8 cellular contexts compared by ENCODE assay signal in the genomic region with DNA sequence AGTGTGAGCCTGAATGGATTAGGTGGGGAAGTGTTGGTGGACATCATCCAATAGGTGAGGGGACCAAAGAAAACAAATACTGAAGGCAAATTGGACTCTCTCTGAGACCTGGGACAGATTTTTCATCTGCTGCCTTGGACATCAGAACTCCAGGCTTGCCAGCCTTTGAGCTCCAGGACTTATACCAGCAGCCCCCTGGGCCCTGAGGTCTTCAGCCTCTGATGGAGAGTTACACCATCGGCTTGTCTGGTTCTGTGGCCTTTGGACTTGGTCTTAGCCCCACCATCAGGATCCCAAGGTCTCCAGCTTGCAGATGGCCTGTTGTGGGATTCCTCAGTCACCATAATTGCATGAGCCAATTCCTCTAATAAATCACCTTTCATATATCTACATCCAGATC.
"Had no signal": no experiment of that assay in that cellular context is flagged by ENCODE, and none has a peak within 500 bp of the region (broad histone marks: within the 10 kb centered on the region; RNA-seq: fewer than 3 reads in every experiment).

No MANE protein-coding gene starts in this region.

- DNase-seq: IMR-90, KBM-7, KG1 had no signal

- H3K9me3 Mint-ChIP-seq: IgD-negative memory B cell had no signal

- H3K4me2 ChIP-seq: KMS-11 had no signal

- H3K9ac ChIP-seq: KMS-11 had no signal

- H3K27me3 Mint-ChIP-seq: IgD-negative memory B cell had no signal

- H3K27ac Mint-ChIP-seq: IgD-negative memory B cell had no signal

- H3K4me3 ChIP-seq: K562 had no signal

- H3K27ac ChIP-seq: HL-60, KMS-11 had no signal

- H3K4me3 Mint-ChIP-seq: IgD-negative memory B cell had no signal

- ATAC-seq: HepG2, K562 had no signal

- FAIRE-seq: HepG2, K562 had no signal
